In the genomic region with DNA sequence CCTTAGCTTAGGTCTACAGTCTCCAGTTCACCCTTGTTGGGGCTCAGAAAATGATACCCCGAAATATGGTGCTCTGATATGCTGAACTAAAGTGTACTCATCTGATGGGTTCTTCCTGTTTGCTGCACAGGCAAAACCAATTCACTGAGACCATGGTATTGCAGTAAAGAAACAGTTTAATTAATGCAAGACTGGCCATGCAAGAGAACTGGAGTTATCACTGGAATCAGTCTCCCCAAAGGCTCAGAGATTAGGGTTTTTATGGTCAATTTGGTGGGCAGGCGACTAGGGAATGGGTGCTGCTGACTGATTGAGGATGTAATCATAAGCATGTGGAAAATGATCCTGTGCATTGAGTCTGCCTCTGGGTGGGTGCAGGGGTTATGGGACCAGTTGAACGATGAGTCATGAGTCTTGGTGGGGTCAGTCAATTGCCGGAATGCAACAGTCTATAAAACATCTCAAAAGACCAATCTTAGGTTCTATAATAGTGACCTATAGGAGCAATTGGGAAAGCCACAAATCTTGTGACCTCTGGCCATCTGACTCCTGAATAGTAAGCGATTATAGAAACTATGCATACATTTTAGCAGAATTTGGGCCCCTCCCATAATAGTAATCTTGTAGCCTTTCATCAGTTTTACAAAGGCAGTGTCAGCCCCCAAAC, we compare ENCODE assay signal across 15 cellular contexts.
"Had no signal": no experiment of that assay in that cellular context is flagged by ENCODE, and none has a peak within 500 bp of the region (broad histone marks: within the 10 kb centered on the region; RNA-seq: fewer than 3 reads in every experiment).

No MANE protein-coding gene starts in this region.

- ATAC-seq: gastroesophageal sphincter had no signal

- H3K27ac Mint-ChIP-seq: activated naive CD8-positive, alpha-beta T cell had no signal

- H3K4me3 Mint-ChIP-seq: activated naive CD8-positive, alpha-beta T cell had no signal

- H3K36me3 ChIP-seq: cardiac muscle cell, gastroesophageal sphincter, neutrophil had no signal

- DNase-seq: activated CD4-positive, alpha-beta T cell treated with anti-CD3 and anti-CD28 coated beads for 1 hour; activated CD4-positive, alpha-beta T cell treated with anti-CD3 and anti-CD28 coated beads, Interleukin-2, amount 50 U/mL, for 48 hours; activated gamma-delta T cell; activated T-cell treated with anti-CD3 and anti-CD28 coated beads, Interleukin-2, amount 50 U/mL, for 48 hours; aorta; effector memory CD4-positive, alpha-beta T cell; midbrain; retina; small intestine; T-helper 9 cell had no signal

- H3K4me3 ChIP-seq: cardiac muscle cell, coronary artery, gastroesophageal sphincter had no signal

- H3K27me3 Mint-ChIP-seq: activated naive CD8-positive, alpha-beta T cell had no signal

- H3K27me3 ChIP-seq: cardiac muscle cell, gastroesophageal sphincter, neutrophil had no signal

- H3K27ac ChIP-seq: cardiac muscle cell, gastroesophageal sphincter, neutrophil had no signal

- H3K9me3 ChIP-seq: gastroesophageal sphincter, neutrophil had no signal
